Comparison of ENCODE assay signal across 1 cellular context in genomic region chr11:66317322-66317765, GRCh38.
TF ChIP-seq lines count a peak whose summit lies in the region.

No MANE protein-coding gene starts in this region.

TF ChIP-seq in GM23338, 12 proteins besides CTCF, POLR2A, EP300 and RAD21:
- no peak for TF ChIP-seq ZNF462 (CRISPR knock-in tag; IDR thresholded peaks at IDR 0.05)
- TF ChIP-seq EZH2 (IDR thresholded peaks at IDR 0.05; ENCODE audit: low read depth, unreplicated experiment): no peak
- TF ChIP-seq ZNF331 (CRISPR knock-in tag; IDR thresholded peaks at IDR 0.05; ENCODE audit: low read depth): no peak
- TF ChIP-seq EZH2phosphoT487 (IDR thresholded peaks at IDR 0.05; ENCODE audit: unreplicated experiment): no peak
- TF ChIP-seq ETS1 (IDR thresholded peaks at IDR 0.05): no peak
- no peak for TF ChIP-seq ZNF114 (CRISPR knock-in tag; IDR thresholded peaks at IDR 0.05)
- no peak for TF ChIP-seq REST (IDR thresholded peaks at IDR 0.05; ENCODE audit: unreplicated experiment)
- TF ChIP-seq CREB1 (CRISPR knock-in tag; IDR thresholded peaks at IDR 0.05; ENCODE audit: low read depth): no peak
- TF ChIP-seq NANOG (IDR thresholded peaks at IDR 0.05; ENCODE audit: borderline replicate concordance): no peak
- no peak for TF ChIP-seq JUNB (IDR thresholded peaks at IDR 0.05; ENCODE audit: unreplicated experiment)
